13 cellular contexts compared by ENCODE assay signal in genomic region chr17:78380370-78380769, GRCh38. TPM values are rescaled to one million over a fixed set of nuclear protein-coding genes. Genes with fewer than 3 reads are reported as not detected.
A peak's percentile ranks its signal among the peaks of the same experiment; 100 is the strongest.
DNase-seq lines count a peak whose midpoint lies in the region; ATAC-seq, FAIRE-seq and TF ChIP-seq lines count a peak whose summit lies in the region.
"Had no signal": no experiment of that assay in that cellular context is flagged by ENCODE, and none has a peak within 500 bp of the region (broad histone marks: within the 10 kb centered on the region; RNA-seq: fewer than 3 reads in every experiment).

No MANE protein-coding gene starts in this region.

- no peak for DNase-seq in A549 (ENCODE audit: low read depth in 1 of 2, low spot score in 1 of 2)
- DNase-seq in GM23338 (ENCODE audit: low spot score), result no peak
- DNase-seq in NCI-H526 treated with DMSO at 0.1 percent for 48 hours (lab: John Stamatoyannopoulos, UW), result no peak
- no peak for DNase-seq in substantia nigra (lab: John Stamatoyannopoulos, UW)
- DNase-seq: activated gamma-delta T cell, heart left ventricle, NCI-H1694 treated with DMSO at 0.1 percent for 48 hours, T1000 had no signal

- no peak for TF ChIP-seq EP300 in A549 (IDR thresholded peaks at IDR 0.05)

- H4K20me1 ChIP-seq in GM23338 (replicated peaks; ENCODE audit: insufficient read depth), result peaks cover 57% of the 10 kb centered on the region

- no peak for ATAC-seq in A549
- ATAC-seq in GM23338, result no peak
- ATAC-seq in GM19035 (IDR thresholded peaks at IDR 0.05; ENCODE audit: unreplicated experiment), result no peak
- no peak for ATAC-seq in GM18502 (IDR thresholded peaks at IDR 0.05; ENCODE audit: poor library complexity, unreplicated experiment)
- ATAC-seq: heart left ventricle had no signal

- 88% methylated on average over 5 of the region's 5 CpGs for WGBS in A549 (ENCODE audit: missing lambda C conversion rate)

- peaks cover 5% of the 10 kb centered on the region for H3K27me3 Mint-ChIP-seq in GM23338 (ENCODE audit: insufficient read depth, low read depth, poor library complexity)
- H3K27me3 Mint-ChIP-seq in activated naive CD8-positive, alpha-beta T cell, result no peaks in the 10 kb centered on the region

- H3K9me2 ChIP-seq in GM23338 (ENCODE audit: insufficient read depth), result no peaks in the 10 kb centered on the region

- FAIRE-seq in A549 (lab: Jason Lieb, UNC), result no peak

- no peak for TF ChIP-seq CTCF in A549 (IDR thresholded peaks at IDR 0.05)
- no peak for TF ChIP-seq CTCF in GM23338 (conservative IDR thresholded peaks at IDR 0.05; ENCODE audit: low read depth in 2 of 2)

- H3K9me3 ChIP-seq in A549 (no peaks in the 10 kb centered on the region), muscle layer of duodenum (ENCODE audit: control insufficient read depth in 1 of 2, low read length in 2 of 2) (no peaks in the 10 kb centered on the region)
- H3K9me3 ChIP-seq: heart left ventricle had no signal

- peak overlapping the region; percentile 99 for H3K4me3 Mint-ChIP-seq in GM23338
- peak overlapping the region; percentile 97 for H3K4me3 Mint-ChIP-seq in activated naive CD8-positive, alpha-beta T cell

- H3K27ac ChIP-seq in A549 (no peak overlapping the region), GM23338 (ENCODE audit: low read depth) (peak overlapping the region; percentile 85), muscle layer of duodenum (ENCODE audit: low read length) (peak overlapping the region; percentile 71), substantia nigra (ENCODE audit: low read depth, low read length, poor library complexity, severe bottlenecking) (no peak overlapping the region)
- H3K27ac ChIP-seq: C4-2B had no signal

- H3K36me3 Mint-ChIP-seq in GM23338 (ENCODE audit: low read depth), result peaks cover 16% of the 10 kb centered on the region
- H3K36me3 Mint-ChIP-seq in activated naive CD8-positive, alpha-beta T cell, result peaks cover 10% of the 10 kb centered on the region

- POLR2A ChIA-PET in A549 (lab: Yijun Ruan, JAX), result no interaction called here

- peaks cover 68% of the 10 kb centered on the region for H3K79me2 ChIP-seq in GM23338 (replicated peaks; ENCODE audit: insufficient read depth)

- peak overlapping the region; percentile 94 for H3K4me2 ChIP-seq in A549
- peak overlapping the region; percentile 90; the same call in 1 of the 2 replicates for H3K4me2 ChIP-seq in GM23338

- H3K4me1 Mint-ChIP-seq in GM23338, result peaks cover 63% of the 10 kb centered on the region
- H3K4me1 Mint-ChIP-seq in activated naive CD8-positive, alpha-beta T cell (ENCODE audit: low read depth), result peaks cover 61% of the 10 kb centered on the region

- no peak for TF ChIP-seq RAD21 in A549 (conservative IDR thresholded peaks at IDR 0.05 in 1 of 2, IDR thresholded peaks at IDR 0.05 in 1 of 2)

- no peak for TF ChIP-seq POLR2A in A549 (IDR thresholded peaks at IDR 0.05; ENCODE audit: low read length)

- CTCF ChIA-PET in A549 (lab: Yijun Ruan, JAX), result interaction anchor here (0.7 to 3.5 kb wide), 4 partner anchors 19 to 113 kb away, joined by 3 to 26 read pairs (median 3); partner anchors contain the start of gene SOCS3

- no peaks in the 10 kb centered on the region for H3K9me3 Mint-ChIP-seq in GM23338
- H3K9me3 Mint-ChIP-seq in activated naive CD8-positive, alpha-beta T cell (ENCODE audit: low read depth), result no peaks in the 10 kb centered on the region

- H3K4me1 ChIP-seq in A549 (peaks cover 44% of the 10 kb centered on the region), GM23338 (ENCODE audit: insufficient read depth) (peaks cover 59% of the 10 kb centered on the region), muscle layer of duodenum (ENCODE audit: control insufficient read depth in 1 of 2, insufficient read depth in 2 of 2, low read length in 2 of 2) (peaks cover 11 to 20% of the 10 kb centered on the region in 2 donors)

- peaks cover 24% of the 10 kb centered on the region for H3F3A ChIP-seq in GM23338 (replicated peaks; ENCODE audit: low read depth)

- H3K4me3 ChIP-seq in A549, result no peak overlapping the region
- peak overlapping the region; percentile 100; the same call in 1 of the 2 replicates for H3K4me3 ChIP-seq in GM23338
- H3K4me3 ChIP-seq in muscle layer of duodenum (ENCODE audit: low read depth in 1 of 2, low read length in 2 of 2), result no peak overlapping the region

- H3K27me3 ChIP-seq in GM23338 (ENCODE audit: insufficient read depth) (no peaks in the 10 kb centered on the region), muscle layer of duodenum (ENCODE audit: low read depth, low read length) (no peaks in the 10 kb centered on the region)
- H3K27me3 ChIP-seq: heart left ventricle had no signal

- H3K27ac Mint-ChIP-seq in GM23338, result peak overlapping the region; percentile 24; the same call in 1 of the 2 replicates
- H3K27ac Mint-ChIP-seq in activated naive CD8-positive, alpha-beta T cell, result peak overlapping the region; percentile 98

- H2AFZ ChIP-seq in GM23338, result no peak overlapping the region

- no peaks in the 10 kb centered on the region; the same call in 1 of the 2 replicates for H3K36me3 ChIP-seq in GM23338 (ENCODE audit: insufficient read depth)
- peaks cover 0 to 12% of the 10 kb centered on the region in 2 donors for H3K36me3 ChIP-seq in muscle layer of duodenum (ENCODE audit: control insufficient read depth in 1 of 2, insufficient read depth in 2 of 2, low read length in 2 of 2)

TF ChIP-seq in A549, 52 proteins besides CTCF, POLR2A, EP300 and RAD21:
- TF ChIP-seq, protein P1, sequence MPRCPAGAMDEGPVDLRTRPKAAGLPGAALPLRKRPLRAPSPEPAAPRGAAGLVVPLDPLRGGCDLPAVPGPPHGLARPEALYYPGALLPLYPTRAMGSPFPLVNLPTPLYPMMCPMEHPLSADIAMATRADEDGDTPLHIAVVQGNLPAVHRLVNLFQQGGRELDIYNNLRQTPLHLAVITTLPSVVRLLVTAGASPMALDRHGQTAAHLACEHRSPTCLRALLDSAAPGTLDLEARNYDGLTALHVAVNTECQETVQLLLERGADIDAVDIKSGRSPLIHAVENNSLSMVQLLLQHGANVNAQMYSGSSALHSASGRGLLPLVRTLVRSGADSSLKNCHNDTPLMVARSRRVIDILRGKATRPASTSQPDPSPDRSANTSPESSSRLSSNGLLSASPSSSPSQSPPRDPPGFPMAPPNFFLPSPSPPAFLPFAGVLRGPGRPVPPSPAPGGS (IDR thresholded peaks at IDR 0.05), result no peak
- TF ChIP-seq ZFP36 (IDR thresholded peaks at IDR 0.05; ENCODE audit: borderline replicate concordance, partially characterized antibody) (no peak), CEBPB (IDR thresholded peaks at IDR 0.05) (no peak), RFX5 (IDR thresholded peaks at IDR 0.05) (no peak), SMC3 (IDR thresholded peaks at IDR 0.05) (no peak), FOXS1 (CRISPR knock-in tag; IDR thresholded peaks at IDR 0.05) (no peak), NPAS2 (CRISPR knock-in tag; IDR thresholded peaks at IDR 0.05; ENCODE audit: borderline replicate concordance) (no peak)

TF ChIP-seq in GM23338, 12 proteins besides CTCF, POLR2A, EP300 and RAD21 (continues in another document):
- no peak for TF ChIP-seq CREB1 (CRISPR knock-in tag; IDR thresholded peaks at IDR 0.05; ENCODE audit: low read depth)
- no peak for TF ChIP-seq REST (IDR thresholded peaks at IDR 0.05; ENCODE audit: unreplicated experiment)

RNA-seq across cellular contexts. Expression of gene PGS1, which starts 1.9 kb away (rescaled TPM):
- polyA plus RNA-seq in A549 (2011; rRNA removed) (29.5 and 29.6 TPM in 2 replicates), A549 (2017; fragmentation: RNase III; extraction: RNeasy Plus Mini Kit Qiagen cat#74134 plus additional on column Dnase treatment) (23.4 to 27.0 TPM (median 23.7 TPM) in 3 replicates), GM23338 (2016; fragmentation: Nextera tagmentation; extraction: Ambion mirVana) (42.5 and 43.9 TPM in 2 replicates)
- polyA plus RNA-seq in A549 (2012; cell fraction: cytosol; rRNA removed), result 41.5 and 50.7 TPM in 2 replicates
- 111 and 113 TPM in 2 replicates for polyA plus RNA-seq in A549 (2012; cell fraction: nucleus; rRNA removed)
- 40.0 and 45.8 TPM in 2 replicates for polyA minus RNA-seq in A549 (2011; rRNA and poly(A)+ RNA removed)
- total RNA-seq in GM23338 (2014; rRNA removed; shearing (Covaris generic)), result 65.8 and 67.1 TPM in 2 replicates

RNA-seq across cellular contexts. Expression of gene SOCS3, which starts 20.5 kb away (rescaled TPM):
- polyA plus RNA-seq in A549 (2011; rRNA removed), result 13.3 and 14.7 TPM in 2 replicates
- 16.7 and 27.8 TPM in 2 replicates for polyA plus RNA-seq in A549 (2012; cell fraction: cytosol; rRNA removed)
- polyA plus RNA-seq in A549 (2012; cell fraction: nucleus; rRNA removed), result 32.8 and 41.8 TPM in 2 replicates
- 10.9 to 13.5 TPM (median 11.5 TPM) in 3 replicates for polyA plus RNA-seq in A549 (2017; fragmentation: RNase III; extraction: RNeasy Plus Mini Kit Qiagen cat#74134 plus additional on column Dnase treatment)
- 19.8 and 19.9 TPM in 2 replicates for polyA minus RNA-seq in A549 (2011; rRNA and poly(A)+ RNA removed)
- 25.1 and 32.9 TPM in 2 replicates for total RNA-seq in GM23338 (2014; rRNA removed; shearing (Covaris generic))
- polyA plus RNA-seq in GM23338 (2016; fragmentation: Nextera tagmentation; extraction: Ambion mirVana), result 13.2 TPM in 2 replicates

Comparison
In these comparisons a context has a peak if more than half of its experiments do, and no peak if none do; other contexts are left out.
1. H3K27ac ChIP-seq: peak in GM23338 (single experiment) and muscle layer of duodenum (single experiment); none in A549 (0 of 2) and substantia nigra (single experiment).